35 cellular contexts compared by ENCODE assay signal in genomic region chr3:127022849-127023248, GRCh38.
"Had no signal": no experiment of that assay in that cellular context is flagged by ENCODE, and none has a peak within 500 bp of the region (broad histone marks: within the 10 kb centered on the region; RNA-seq: fewer than 3 reads in every experiment).

No MANE protein-coding gene starts in this region.

- H3K27ac ChIP-seq: KMS-11 had no signal

- DNase-seq: Karpas-422, Kasumi-1, MG63, MM.1S, MV-4-11, NCI-H1048, NCI-H1092, NCI-H1092 treated with DMSO at 0.1 percent for 48 hours, NCI-H1105, NCI-H1105 treated with DMSO at 0.1 percent for 48 hours, NCI-H1417, NCI-H1417 treated with DMSO at 0.1 percent for 48 hours, NCI-H1436, NCI-H1436 treated with DMSO at 0.1 percent for 48 hours, NCI-H146, NCI-H1694, NCI-H1694 treated with DMSO at 0.1 percent for 48 hours, NCI-H187, NCI-H187 treated with DMSO at 0.1 percent for 48 hours, NCI-H1930, NCI-H2029, NCI-H2029 treated with DMSO at 0.1 percent for 48 hours, NCI-H2081, NCI-H2081 treated with DMSO at 0.1 percent for 48 hours, NCI-H2107, NCI-H2171, NCI-H2171 treated with DMSO at 0.1 percent for 48 hours, NCI-H2227 treated with DMSO at 0.1 percent for 48 hours, NCI-H226, NCI-H345, NCI-H446, NCI-H446 treated with DMSO at 0.1 percent for 48 hours, NCI-H510A, NCI-H510A treated with DMSO at 0.1 percent for 48 hours had no signal

- H3K4me3 ChIP-seq: MG63 had no signal

- H3K27me3 ChIP-seq: MG63 had no signal

- H3K9me3 ChIP-seq: MG63 had no signal
